20 cellular contexts compared by ENCODE assay signal in the genomic region with DNA sequence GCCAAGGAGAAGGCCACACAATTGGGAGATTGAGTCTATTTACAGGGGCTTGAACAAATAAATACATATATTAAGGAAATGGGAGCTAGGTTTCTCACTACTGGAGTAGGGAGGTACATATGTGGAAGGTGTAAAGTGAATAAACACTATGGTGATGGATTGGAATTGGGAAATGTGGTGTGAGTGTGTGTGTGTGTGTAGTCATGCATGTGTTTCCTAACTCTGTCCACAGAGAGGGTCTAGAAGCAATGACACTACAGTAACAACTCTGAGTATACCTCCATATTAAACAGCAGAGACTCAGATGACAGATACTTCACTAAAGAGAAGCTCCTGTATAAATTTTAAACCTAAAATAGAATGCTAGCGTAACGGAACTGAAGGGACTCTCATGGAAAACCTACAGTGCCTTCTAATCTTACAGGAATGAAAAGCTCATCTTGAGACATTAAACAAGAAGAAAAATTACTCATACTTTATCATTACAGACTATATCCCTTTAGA.
"Had no signal": no experiment of that assay in that cellular context is flagged by ENCODE, and none has a peak within 500 bp of the region (broad histone marks: within the 10 kb centered on the region; RNA-seq: fewer than 3 reads in every experiment).

No MANE protein-coding gene starts in this region.

- H3K36me3 ChIP-seq: lower lobe of right lung, sigmoid colon had no signal

- H3K4me1 Mint-ChIP-seq: brain, natural killer cell had no signal

- ATAC-seq: activated CD4-positive, CD25-positive, alpha-beta regulatory T cell treated with anti-CD3 and anti-CD28 coated beads, Interleukin-2, amount 50 U/mL, for 24 hours; activated T-cell treated with anti-CD3 and anti-CD28 coated beads, Interleukin-2, amount 50 U/mL, for 72 hours; lower lobe of right lung; natural killer cell; stimulated activated memory B cell treated with anti-CD40 and anti-IgM and Interleukin-4, amounts not matched to agents 10 μg/mL and 1 μg/mL and 100 μg/mL, for 72 hours had no signal

- H3K27me3 Mint-ChIP-seq: activated naive CD8-positive, alpha-beta T cell; type B pancreatic cell had no signal

- H3K9me3 ChIP-seq: lower lobe of right lung, sigmoid colon, testis had no signal

- H3K4me3 ChIP-seq: dorsolateral prefrontal cortex, lower lobe of right lung, sigmoid colon, testis had no signal

- H2AFZ ChIP-seq: parathyroid adenoma had no signal

- FAIRE-seq: colon had no signal

- H3K27ac ChIP-seq: dorsolateral prefrontal cortex, lower lobe of right lung, parathyroid adenoma, sigmoid colon, testis had no signal

- H3K36me3 Mint-ChIP-seq: brain; natural killer cell; stimulated activated memory B cell treated with anti-CD40 and anti-IgM and Interleukin-4, amounts not matched to agents 10 μg/mL and 1 μg/mL and 100 μg/mL, for 72 hours; type B pancreatic cell had no signal

- H3K79me2 ChIP-seq: parathyroid adenoma had no signal

- H3K27ac Mint-ChIP-seq: activated naive CD8-positive, alpha-beta T cell; activated T-cell treated with anti-CD3 and anti-CD28 coated beads, Interleukin-2, amount 50 U/mL, for 72 hours; brain; natural killer cell; stimulated activated memory B cell treated with anti-CD40 and anti-IgM and Interleukin-4, amounts not matched to agents 10 μg/mL and 1 μg/mL and 100 μg/mL, for 72 hours; type B pancreatic cell had no signal

- DNase-seq: activated effector memory CD4-positive, alpha-beta T cell treated with anti-CD3 and anti-CD28 coated beads, Interleukin-2, amount 50 U/mL, for 16 hours; activated T-cell treated with anti-CD3 and anti-CD28 coated beads, Interleukin-2, amount 50 U/mL, for 72 hours; central memory CD4-positive, alpha-beta T cell; dorsolateral prefrontal cortex; foreskin melanocyte; hypothalamus; islet precursor cell; lower lobe of right lung; natural killer cell; sigmoid colon; stimulated activated CD4-positive, alpha-beta T cell treated with anti-CD3 and anti-CD28 coated beads, Interleukin-4, amount 100 ng/mL, for 4 hours; T1000; testis had no signal

- H3K27me3 ChIP-seq: dorsolateral prefrontal cortex, sigmoid colon, testis had no signal

- H3K4me1 ChIP-seq: lower lobe of right lung, parathyroid adenoma, sigmoid colon, testis had no signal

- H3K4me3 Mint-ChIP-seq: activated naive CD8-positive, alpha-beta T cell; activated T-cell treated with anti-CD3 and anti-CD28 coated beads, Interleukin-2, amount 50 U/mL, for 72 hours; brain; natural killer cell; stimulated activated memory B cell treated with anti-CD40 and anti-IgM and Interleukin-4, amounts not matched to agents 10 μg/mL and 1 μg/mL and 100 μg/mL, for 72 hours; type B pancreatic cell had no signal

- H3K9me3 Mint-ChIP-seq: brain; natural killer cell; stimulated activated memory B cell treated with anti-CD40 and anti-IgM and Interleukin-4, amounts not matched to agents 10 μg/mL and 1 μg/mL and 100 μg/mL, for 72 hours; type B pancreatic cell had no signal

- H3K9ac ChIP-seq: parathyroid adenoma had no signal
